ENCODE assay signal across 17 cellular contexts in genomic region chr2:19888831-19889230, GRCh38. TPM values are rescaled to one million over a fixed set of nuclear protein-coding genes. Genes with fewer than 3 reads are reported as not detected.
A peak's percentile ranks its signal among the peaks of the same experiment; 100 is the strongest.
DNase-seq lines count a peak whose midpoint lies in the region; ATAC-seq and TF ChIP-seq lines count a peak whose summit lies in the region.
"Had no signal": no experiment of that assay in that cellular context is flagged by ENCODE, and none has a peak within 500 bp of the region (broad histone marks: within the 10 kb centered on the region; RNA-seq: fewer than 3 reads in every experiment).

No MANE protein-coding gene starts in this region.

- peak overlapping the region; percentile 36 for H2AFZ ChIP-seq in mammary epithelial cell (ENCODE audit: low read depth, low read length)

- DNase-seq in mammary epithelial cell: peak; percentile 21
- no peak for DNase-seq in breast epithelium (ENCODE audit: low spot score in 2 of 2)
- DNase-seq in G401 (ENCODE audit: low spot score): peak; percentile 9
- DNase-seq in activated CD8-positive, alpha-beta memory T cell treated with anti-CD3 and anti-CD28 coated beads, Interleukin-2, amount 10 ng/mL, durations not matched to agents 7 days and 5 days: peak; percentile 33
- peak; percentile 22 for DNase-seq in lung (ENCODE audit: low spot score)
- no peak for DNase-seq in NCI-H2171 treated with DMSO at 0.1 percent for 48 hours (lab: John Stamatoyannopoulos, UW)
- DNase-seq in lower lobe of right lung: no peak
- no peak for DNase-seq in NCI-H69 (lab: John Stamatoyannopoulos, UW)
- DNase-seq: CD8-positive, alpha-beta memory T cell; DMS79 treated with DMSO at 0.1 percent for 48 hours; NCI-H1105; NCI-H2081 treated with DMSO at 0.1 percent for 48 hours; NCI-H510A treated with DMSO at 0.1 percent for 48 hours; SJCRH30 had no signal

- TF ChIP-seq POLR2A in breast epithelium (IDR thresholded peaks at IDR 0.05): no peak

- H3K36me3 ChIP-seq in mammary epithelial cell (ENCODE audit: insufficient read depth, low read length) (no peaks in the 10 kb centered on the region), breast epithelium (no peaks in the 10 kb centered on the region), lung (ENCODE audit: control insufficient read depth in 2 of 2, insufficient read depth in 2 of 2, low read length in 2 of 2) (no peaks in the 10 kb centered on the region), lower lobe of right lung (no peaks in the 10 kb centered on the region)
- H3K36me3 ChIP-seq: HAP-1, SJCRH30 had no signal

- H3K27me3 ChIP-seq in mammary epithelial cell (ENCODE audit: insufficient read depth, low read length) (no peaks in the 10 kb centered on the region), breast epithelium (no peaks in the 10 kb centered on the region), lung (ENCODE audit: control insufficient read depth, insufficient read depth) (no peaks in the 10 kb centered on the region), lower lobe of right lung (ENCODE audit: low read depth) (no peaks in the 10 kb centered on the region)
- H3K27me3 ChIP-seq: BLaER1, SJCRH30 had no signal

- no peak overlapping the region for H3K4me3 ChIP-seq in mammary epithelial cell (replicated peaks in 1 of 3; ENCODE audit: insufficient read depth in 1 of 3, low read depth in 2 of 3, low read length in 3 of 3)
- H3K4me3 ChIP-seq in breast epithelium: no peak overlapping the region
- no peak overlapping the region for H3K4me3 ChIP-seq in lung
- no peak overlapping the region for H3K4me3 ChIP-seq in lower lobe of right lung
- H3K4me3 ChIP-seq: A549, BLaER1, HAP-1, SJCRH30 had no signal

- no peak overlapping the region for H3K27ac Mint-ChIP-seq in activated CD8-positive, alpha-beta memory T cell treated with anti-CD3 and anti-CD28 coated beads, Interleukin-2, amount 10 ng/mL, durations not matched to agents 7 days and 5 days

- dilution Hi-C loops in mammary epithelial cell (cut with HindIII; ENCODE audit: low sequenced_read_pairs): no loop called here

- peaks cover 19% of the 10 kb centered on the region for H3K4me1 Mint-ChIP-seq in activated CD8-positive, alpha-beta memory T cell treated with anti-CD3 and anti-CD28 coated beads, Interleukin-2, amount 10 ng/mL, durations not matched to agents 7 days and 5 days

- no peaks in the 10 kb centered on the region for H4K20me1 ChIP-seq in mammary epithelial cell (ENCODE audit: insufficient read depth, low read length)
- H4K20me1 ChIP-seq: BLaER1 had no signal

- H3K9me3 ChIP-seq in mammary epithelial cell (replicated peaks; ENCODE audit: insufficient read depth, low read length) (no peaks in the 10 kb centered on the region), breast epithelium (no peaks in the 10 kb centered on the region), lung (ENCODE audit: control insufficient read depth in 2 of 2, insufficient read depth in 1 of 2, low read length in 1 of 2) (no peaks in the 10 kb centered on the region), lower lobe of right lung (no peaks in the 10 kb centered on the region)
- H3K9me3 ChIP-seq: A549, BLaER1, HAP-1, SJCRH30 had no signal

- peaks cover 12% of the 10 kb centered on the region for H3K36me3 Mint-ChIP-seq in activated CD8-positive, alpha-beta memory T cell treated with anti-CD3 and anti-CD28 coated beads, Interleukin-2, amount 10 ng/mL, durations not matched to agents 7 days and 5 days

- H3K27ac ChIP-seq in mammary epithelial cell (ENCODE audit: insufficient read depth, low read depth, low read length) (no peak overlapping the region), breast epithelium (no peak overlapping the region), lung (ENCODE audit: low read depth in 1 of 2, low read length in 1 of 2) (no peak overlapping the region), lower lobe of right lung (no peak overlapping the region)
- H3K27ac ChIP-seq: A549, BLaER1, SJCRH30 had no signal

- no TSS peak for BruUV-seq in mammary epithelial cell (replicated peaks; lab: Mats Ljungman, UMichigan)

- no peak overlapping the region for H3K9ac ChIP-seq in mammary epithelial cell (ENCODE audit: insufficient read depth, low read length)
- H3K9ac ChIP-seq: BLaER1 had no signal

- ATAC-seq in activated CD8-positive, alpha-beta memory T cell treated with anti-CD3 and anti-CD28 coated beads, Interleukin-2, amount 10 ng/mL, durations not matched to agents 7 days and 5 days: no peak
- ATAC-seq in lung (ENCODE audit: insufficient read depth, low FRiP score) (no peak), lower lobe of right lung (no peak)
- ATAC-seq: A549 had no signal

- no peak overlapping the region for H3K4me3 Mint-ChIP-seq in activated CD8-positive, alpha-beta memory T cell treated with anti-CD3 and anti-CD28 coated beads, Interleukin-2, amount 10 ng/mL, durations not matched to agents 7 days and 5 days
- H3K4me3 Mint-ChIP-seq: CD8-positive, alpha-beta memory T cell had no signal

- H3K4me2 ChIP-seq in mammary epithelial cell (ENCODE audit: insufficient read depth, low read depth, low read length): peak overlapping the region; percentile 69
- H3K4me2 ChIP-seq: A549 had no signal

- H3K4me1 ChIP-seq in mammary epithelial cell (ENCODE audit: insufficient read depth, low read length) (peaks cover 6% of the 10 kb centered on the region), breast epithelium (no peaks in the 10 kb centered on the region), lung (ENCODE audit: control insufficient read depth in 2 of 2, insufficient read depth in 2 of 2, low read length in 2 of 2) (peaks cover 0 to 8% of the 10 kb centered on the region in 2 donors), lower lobe of right lung (no peaks in the 10 kb centered on the region)
- H3K4me1 ChIP-seq: A549, SJCRH30 had no signal

- H3K9me3 Mint-ChIP-seq in activated CD8-positive, alpha-beta memory T cell treated with anti-CD3 and anti-CD28 coated beads, Interleukin-2, amount 10 ng/mL, durations not matched to agents 7 days and 5 days (ENCODE audit: low read depth): no peaks in the 10 kb centered on the region
- H3K9me3 Mint-ChIP-seq: CD8-positive, alpha-beta memory T cell had no signal

- in situ Hi-C loops in mammary epithelial cell (cut with MboI; ENCODE audit: low sequenced_read_pairs in 2 of 2): no loop called here
- in situ Hi-C loops in G401 (cut with HindIII; ENCODE audit: low sequenced_read_pairs): no loop called here

- H3K27me3 Mint-ChIP-seq in activated CD8-positive, alpha-beta memory T cell treated with anti-CD3 and anti-CD28 coated beads, Interleukin-2, amount 10 ng/mL, durations not matched to agents 7 days and 5 days: no peaks in the 10 kb centered on the region
- H3K27me3 Mint-ChIP-seq: CD8-positive, alpha-beta memory T cell had no signal

- intact Hi-C loops in mammary epithelial cell (cut with micrococcal nuclease) (no loop called here), breast epithelium (cut with DNase I; ENCODE audit: low total_unique reads) (no loop called here), lower lobe of right lung (cut with DNase I) (no loop called here)

- CTCF ChIA-PET in mammary epithelial cell (lab: Charles Lee; ENCODE audit: low non-redundant PET): no interaction called here
- CTCF ChIA-PET in activated CD8-positive, alpha-beta memory T cell treated with anti-CD3 and anti-CD28 coated beads, Interleukin-2, amount 10 ng/mL, durations not matched to agents 7 days and 5 days (lab: Charles Lee): no interaction called here

- TF ChIP-seq CTCF in mammary epithelial cell (conservative IDR thresholded peaks at IDR 0.05 in 1 of 2, IDR thresholded peaks at IDR 0.05 in 1 of 2; ENCODE audit: extremely low read depth in 1 of 2, insufficient read depth in 1 of 2, low read depth in 1 of 2, low read length in 2 of 2) (no peak), breast epithelium (IDR thresholded peaks at IDR 0.05) (no peak), lung (IDR thresholded peaks at IDR 0.05; ENCODE audit: control extremely low read depth, extremely low read depth) (no peak), lower lobe of right lung (IDR thresholded peaks at IDR 0.05) (no peak)

- peaks cover 6% of the 10 kb centered on the region for H3K79me2 ChIP-seq in mammary epithelial cell (ENCODE audit: insufficient read depth, low read length)

- 100% methylated on average over 4 of the region's 4 CpGs for WGBS in mammary epithelial cell (ENCODE audit: low coverage, missing lambda C conversion rate)
- WGBS in lung, 2 donors: 97 to 99% methylated on average over 4 of the region's 4 CpGs

RNA-seq across cellular contexts. Expression of gene TTC32, which starts 13.0 kb away (rescaled TPM):
- total RNA-seq in mammary epithelial cell (10 to 100 TPM in 1 of 2 donors, 1 to 10 TPM in 1; 8.0 to 12.5 TPM), breast epithelium (10 to 100 TPM; 16.7 to 35.1 (median 17.8) TPM), lung (10 to 100 TPM; 13.4 to 19.0 TPM), lower lobe of right lung (10.3 TPM)
- polyA plus RNA-seq in mammary epithelial cell (4.8 TPM), lung (10 to 100 TPM; 11.5 to 47.3 TPM)
- not detected for polyA minus RNA-seq in mammary epithelial cell
- total RNA-seq in G401 (2014; rRNA removed; shearing (Covaris generic)): 8.9 and 9.0 TPM in 2 replicates
- total RNA-seq in activated CD8-positive, alpha-beta memory T cell treated with anti-CD3 and anti-CD28 coated beads, Interleukin-2, amount 10 ng/mL, durations not matched to agents 7 days and 5 days: 10 to 100 TPM; 24.5 to 37.2 TPM

Comparison
In these comparisons a context has a peak if more than half of its experiments do, and no peak if none do; other contexts are left out.
1. DNase-seq: peak in mammary epithelial cell (single experiment), G401 (single experiment), activated CD8-positive, alpha-beta memory T cell treated with anti-CD3 and anti-CD28 coated beads, Interleukin-2, amount 10 ng/mL, durations not matched to agents 7 days and 5 days (single experiment) and lung (single experiment); none in breast epithelium (0 of 2), NCI-H2171 treated with DMSO at 0.1 percent for 48 hours (single experiment), lower lobe of right lung (single experiment) and NCI-H69 (single experiment).